In the genomic region with DNA sequence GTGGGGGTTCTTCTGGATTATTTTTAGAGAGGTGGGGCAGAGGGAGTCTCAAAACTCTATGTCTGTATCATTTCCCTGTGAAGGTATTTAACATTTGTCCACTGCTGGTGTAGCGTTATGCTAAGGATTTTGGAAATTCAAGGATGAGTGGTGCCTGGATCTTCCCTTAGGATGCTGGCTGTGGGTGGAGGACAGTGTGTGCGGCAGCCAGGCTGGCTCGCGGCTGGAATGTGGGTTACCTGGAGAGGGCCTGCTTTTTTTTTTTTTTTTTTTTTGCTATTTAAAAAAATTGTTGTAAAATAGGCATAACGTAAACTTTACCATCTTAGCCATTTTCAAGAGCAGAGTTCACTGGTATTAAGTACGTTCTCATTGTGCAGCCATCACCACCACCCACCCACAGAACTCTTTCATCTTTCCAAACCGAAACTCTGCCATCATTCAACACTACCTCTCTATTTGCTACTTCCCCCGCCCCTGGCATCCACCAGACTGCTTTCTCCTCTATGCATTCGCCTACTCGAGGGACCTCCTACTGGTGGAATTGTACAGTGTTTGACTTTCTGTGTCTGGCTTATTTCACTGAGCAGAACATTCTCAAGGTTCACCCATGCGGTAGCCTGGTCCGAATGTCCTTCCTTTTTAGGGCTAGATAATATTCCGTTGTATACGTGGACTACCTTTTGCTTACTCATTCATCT, we compare ENCODE assay signal across 9 cellular contexts.
A peak's percentile ranks its signal among the peaks of the same experiment; 100 is the strongest.
DNase-seq lines count a peak whose midpoint lies in the region; ATAC-seq and TF ChIP-seq lines count a peak whose summit lies in the region.
"Had no signal": no experiment of that assay in that cellular context is flagged by ENCODE, and none has a peak within 500 bp of the region (broad histone marks: within the 10 kb centered on the region; RNA-seq: fewer than 3 reads in every experiment).

No MANE protein-coding gene starts in this region.

- DNase-seq in COLO668 (lab: John Stamatoyannopoulos, UW; ENCODE audit: unreplicated experiment), result peak; percentile 7
- DNase-seq in Jurkat, Clone E6-1 (ENCODE audit: low read depth, low spot score), result peak; percentile 68
- no peak for DNase-seq in activated naive CD8-positive, alpha-beta T cell treated with anti-CD3 and anti-CD28 coated beads, Interleukin-2, amount 10 ng/mL, durations not matched to agents 7 days and 5 days
- peak in 6 of 10 donors; percentile 7 to 36 (median 23) for DNase-seq in naive thymus-derived CD8-positive, alpha-beta T cell
- no peak for DNase-seq in NCI-H1105 (lab: John Stamatoyannopoulos, UW)
- DNase-seq in lower lobe of right lung, result no peak

- no peaks in the 10 kb centered on the region for H3K27me3 ChIP-seq in lower lobe of right lung (ENCODE audit: low read depth)

- ATAC-seq in activated naive CD8-positive, alpha-beta T cell treated with anti-CD3 and anti-CD28 coated beads, Interleukin-2, amount 10 ng/mL, durations not matched to agents 7 days and 5 days (ENCODE audit: low read depth), result peak; percentile 76
- ATAC-seq in naive thymus-derived CD8-positive, alpha-beta T cell, result peak; percentile 52 to 90
- ATAC-seq in GM19463 (IDR thresholded peaks at IDR 0.05; ENCODE audit: unreplicated experiment) (no peak), HG02852 (IDR thresholded peaks at IDR 0.05; ENCODE audit: unreplicated experiment) (no peak), lower lobe of right lung (no peak)

- peaks cover 20% of the 10 kb centered on the region for H3K36me3 ChIP-seq in lower lobe of right lung

- H3K4me3 ChIP-seq in Jurkat, Clone E6-1 (ENCODE audit: low read length), result no peak overlapping the region
- no peak overlapping the region for H3K4me3 ChIP-seq in lower lobe of right lung

- H3K27me3 Mint-ChIP-seq in activated naive CD8-positive, alpha-beta T cell treated with anti-CD3 and anti-CD28 coated beads, Interleukin-2, amount 10 ng/mL, durations not matched to agents 7 days and 5 days, result no peaks in the 10 kb centered on the region
- H3K27me3 Mint-ChIP-seq in naive thymus-derived CD8-positive, alpha-beta T cell, result no peaks in the 10 kb centered on the region
- H3K27me3 Mint-ChIP-seq: T-cell had no signal

- peaks cover 14% of the 10 kb centered on the region for H3K4me1 ChIP-seq in lower lobe of right lung

- no peak overlapping the region for H3K27ac Mint-ChIP-seq in activated naive CD8-positive, alpha-beta T cell treated with anti-CD3 and anti-CD28 coated beads, Interleukin-2, amount 10 ng/mL, durations not matched to agents 7 days and 5 days
- H3K27ac Mint-ChIP-seq in naive thymus-derived CD8-positive, alpha-beta T cell, result peak overlapping the region in 2 of 10 donors; percentile 15 to 52
- H3K27ac Mint-ChIP-seq: T-cell had no signal

- intact Hi-C loops in lower lobe of right lung (cut with DNase I), result no loop called here

- TF ChIP-seq CTCF in lower lobe of right lung (IDR thresholded peaks at IDR 0.05), result no peak

- peaks cover 3% of the 10 kb centered on the region for H3K36me3 Mint-ChIP-seq in activated naive CD8-positive, alpha-beta T cell treated with anti-CD3 and anti-CD28 coated beads, Interleukin-2, amount 10 ng/mL, durations not matched to agents 7 days and 5 days
- H3K36me3 Mint-ChIP-seq in naive thymus-derived CD8-positive, alpha-beta T cell, result peaks cover 0 to 8% (median 0%) of the 10 kb centered on the region in 3 donors
- H3K36me3 Mint-ChIP-seq: T-cell had no signal

- no peak overlapping the region for H3K4me3 Mint-ChIP-seq in activated naive CD8-positive, alpha-beta T cell treated with anti-CD3 and anti-CD28 coated beads, Interleukin-2, amount 10 ng/mL, durations not matched to agents 7 days and 5 days
- no peak overlapping the region for H3K4me3 Mint-ChIP-seq in naive thymus-derived CD8-positive, alpha-beta T cell
- H3K4me3 Mint-ChIP-seq: T-cell had no signal

- H3K4me1 Mint-ChIP-seq in activated naive CD8-positive, alpha-beta T cell treated with anti-CD3 and anti-CD28 coated beads, Interleukin-2, amount 10 ng/mL, durations not matched to agents 7 days and 5 days, result peaks cover 4% of the 10 kb centered on the region
- peaks cover 3 to 10% (median 6%) of the 10 kb centered on the region in 4 donors for H3K4me1 Mint-ChIP-seq in naive thymus-derived CD8-positive, alpha-beta T cell

- POLR2A ChIA-PET in activated naive CD8-positive, alpha-beta T cell treated with anti-CD3 and anti-CD28 coated beads, Interleukin-2, amount 10 ng/mL, durations not matched to agents 7 days and 5 days (lab: Charles Lee), result no interaction called here
- POLR2A ChIA-PET in naive thymus-derived CD8-positive, alpha-beta T cell (lab: Charles Lee), result no interaction called here

- no peak overlapping the region for H3K27ac ChIP-seq in lower lobe of right lung

- no peaks in the 10 kb centered on the region for H3K9me3 ChIP-seq in lower lobe of right lung

- no peaks in the 10 kb centered on the region for H3K9me3 Mint-ChIP-seq in activated naive CD8-positive, alpha-beta T cell treated with anti-CD3 and anti-CD28 coated beads, Interleukin-2, amount 10 ng/mL, durations not matched to agents 7 days and 5 days
- H3K9me3 Mint-ChIP-seq in naive thymus-derived CD8-positive, alpha-beta T cell, result no peaks in the 10 kb centered on the region
- H3K9me3 Mint-ChIP-seq: T-cell had no signal

Comparison
In these comparisons a context has a peak if more than half of its experiments do, and no peak if none do; other contexts are left out.
1. DNase-seq: peak in COLO668 (single experiment), Jurkat, Clone E6-1 (single experiment) and naive thymus-derived CD8-positive, alpha-beta T cell (6 of 10); none in activated naive CD8-positive, alpha-beta T cell treated with anti-CD3 and anti-CD28 coated beads, Interleukin-2, amount 10 ng/mL, durations not matched to agents 7 days and 5 days (single experiment), NCI-H1105 (single experiment) and lower lobe of right lung (single experiment).
2. ATAC-seq: peak in activated naive CD8-positive, alpha-beta T cell treated with anti-CD3 and anti-CD28 coated beads, Interleukin-2, amount 10 ng/mL, durations not matched to agents 7 days and 5 days (single experiment) and naive thymus-derived CD8-positive, alpha-beta T cell (2 of 2); none in GM19463 (single experiment), HG02852 (single experiment) and lower lobe of right lung (0 of 2).